In genomic region chr2:194706179-194706578, GRCh38 we compare ENCODE assay signal across 17 cellular contexts.
DNase-seq lines count a peak whose midpoint lies in the region; ATAC-seq and TF ChIP-seq lines count a peak whose summit lies in the region.
"Had no signal": no experiment of that assay in that cellular context is flagged by ENCODE, and none has a peak within 500 bp of the region (broad histone marks: within the 10 kb centered on the region; RNA-seq: fewer than 3 reads in every experiment).

No MANE protein-coding gene starts in this region.

- H3K27ac ChIP-seq in gastrocnemius medialis (no peak overlapping the region), suprapubic skin (no peak overlapping the region)
- H3K27ac ChIP-seq: A549, C4-2B had no signal

- no peaks in the 10 kb centered on the region for H3K36me3 ChIP-seq in gastrocnemius medialis
- no peaks in the 10 kb centered on the region for H3K36me3 ChIP-seq in suprapubic skin
- H3K36me3 ChIP-seq: BE2C had no signal

- DNase-seq in ELR (ENCODE audit: low read depth), result peak; percentile 50
- DNase-seq in NCI-H226, result peak; percentile 18
- peak; percentile 2 for DNase-seq in astrocyte of the hippocampus (ENCODE audit: low read depth, low spot score)
- DNase-seq in fibroblast of mammary gland (ENCODE audit: low read depth), result peak; percentile 33
- no peak for DNase-seq in gastrocnemius medialis
- no peak for DNase-seq in suprapubic skin (ENCODE audit: low spot score in 2 of 2)
- DNase-seq: BE2C; CD4-positive, alpha-beta memory T cell; DMS79; EL; GDM1; H9 had no signal

- intact Hi-C loops in gastrocnemius medialis (cut with DNase I; ENCODE audit: low total_unique reads), result no loop called here

- TF ChIP-seq CTCF in fibroblast of mammary gland (conservative IDR thresholded peaks at IDR 0.05; ENCODE audit: control insufficient read depth, insufficient read depth, low read depth, low read length) (no peak), gastrocnemius medialis (IDR thresholded peaks at IDR 0.05 in 4 of 5, conservative IDR thresholded peaks at IDR 0.05 in 1 of 5) (no peak), suprapubic skin (IDR thresholded peaks at IDR 0.05) (no peak)

- in situ Hi-C loops in gastrocnemius medialis (cut with MboI; ENCODE audit: low sequenced_read_pairs in 4 of 4), result no loop called here

- no peaks in the 10 kb centered on the region for H3K4me1 ChIP-seq in gastrocnemius medialis
- no peaks in the 10 kb centered on the region for H3K4me1 ChIP-seq in suprapubic skin
- H3K4me1 ChIP-seq: A549, BE2C had no signal

- 76% methylated on average over 2 of the region's 2 CpGs for WGBS in suprapubic skin

- ATAC-seq in gastrocnemius medialis (no peak), HG03280 (IDR thresholded peaks at IDR 0.05; ENCODE audit: unreplicated experiment) (no peak), HG03108 (IDR thresholded peaks at IDR 0.05; ENCODE audit: unreplicated experiment) (no peak)
- ATAC-seq: A549, GM23338 had no signal

- H3K27me3 ChIP-seq in gastrocnemius medialis, result no peaks in the 10 kb centered on the region
- H3K27me3 ChIP-seq in suprapubic skin, result no peaks in the 10 kb centered on the region
- H3K27me3 ChIP-seq: BE2C had no signal

- TF ChIP-seq EP300 in suprapubic skin (IDR thresholded peaks at IDR 0.05), result no peak

- TF ChIP-seq POLR2A in gastrocnemius medialis (IDR thresholded peaks at IDR 0.05) (no peak), suprapubic skin (IDR thresholded peaks at IDR 0.05) (no peak)

- H3K9me3 ChIP-seq in gastrocnemius medialis, result no peaks in the 10 kb centered on the region
- H3K9me3 ChIP-seq in suprapubic skin, result no peaks in the 10 kb centered on the region
- H3K9me3 ChIP-seq: A549, BE2C had no signal

- no peak overlapping the region for H3K4me3 ChIP-seq in fibroblast of mammary gland (ENCODE audit: control insufficient read depth, low read depth, low read length)
- no peak overlapping the region for H3K4me3 ChIP-seq in gastrocnemius medialis
- no peak overlapping the region for H3K4me3 ChIP-seq in suprapubic skin
- H3K4me3 ChIP-seq: A549, GM23338 had no signal

Comparison
In these comparisons a context has a peak if more than half of its experiments do, and no peak if none do; other contexts are left out.
1. DNase-seq: peak in ELR (single experiment), NCI-H226 (single experiment), astrocyte of the hippocampus (single experiment) and fibroblast of mammary gland (single experiment); none in gastrocnemius medialis (0 of 2) and suprapubic skin (0 of 2).